ENCODE assay signal across 7 cellular contexts in genomic region chrX:131816551-131817136, GRCh38.
DNase-seq lines count a peak whose midpoint lies in the region; ATAC-seq, FAIRE-seq and TF ChIP-seq lines count a peak whose summit lies in the region.

No MANE protein-coding gene starts in this region.

- WGBS in upper lobe of left lung, 2 donors, result 21 to 67% methylated on average over 9 of the region's 9 CpGs

- FAIRE-seq in colon (lab: Jason Lieb, UNC), result peak; percentile 98

- H3K4me3 Mint-ChIP-seq in natural killer cell treated with Interleukin-12 subunit alpha and Interleukin-12 subunit beta and Interleukin-15 and Interleukin-18, amount 100 ng/mL, for 72 hours, result peak overlapping the region; percentile 78

- H3K27me3 ChIP-seq in upper lobe of left lung, result no peaks in the 10 kb centered on the region

- H3K9me3 ChIP-seq in upper lobe of left lung, result no peaks in the 10 kb centered on the region

- peak overlapping the region; percentile 68 to 90 for H3K27ac Mint-ChIP-seq in natural killer cell treated with Interleukin-12 subunit alpha and Interleukin-12 subunit beta and Interleukin-15 and Interleukin-18, amount 100 ng/mL, for 72 hours

- peaks cover 0 to 11% (median 3%) of the 10 kb centered on the region in 4 donors for H3K4me1 ChIP-seq in upper lobe of left lung

- no peak for TF ChIP-seq POLR2A in upper lobe of left lung (IDR thresholded peaks at IDR 0.05)

- peaks cover 29 to 39% of the 10 kb centered on the region in 2 donors for H3K4me1 Mint-ChIP-seq in natural killer cell treated with Interleukin-12 subunit alpha and Interleukin-12 subunit beta and Interleukin-15 and Interleukin-18, amount 100 ng/mL, for 72 hours (ENCODE audit: low read depth in 2 of 2)

- peak overlapping the region in 2 of 4 donors; percentile 61 to 76 for H3K27ac ChIP-seq in upper lobe of left lung

- no peaks in the 10 kb centered on the region for H3K36me3 Mint-ChIP-seq in natural killer cell treated with Interleukin-12 subunit alpha and Interleukin-12 subunit beta and Interleukin-15 and Interleukin-18, amount 100 ng/mL, for 72 hours

- no peaks in the 10 kb centered on the region for H3K9me3 Mint-ChIP-seq in natural killer cell treated with Interleukin-12 subunit alpha and Interleukin-12 subunit beta and Interleukin-15 and Interleukin-18, amount 100 ng/mL, for 72 hours

- ATAC-seq in GM18907 (IDR thresholded peaks at IDR 0.05; ENCODE audit: unreplicated experiment), result peak; percentile 53
- ATAC-seq in HG03342 (IDR thresholded peaks at IDR 0.05; ENCODE audit: unreplicated experiment), result peak; percentile 45
- ATAC-seq in natural killer cell treated with Interleukin-12 subunit alpha and Interleukin-12 subunit beta and Interleukin-15 and Interleukin-18, amount 100 ng/mL, for 72 hours, result peak; percentile 75 to 86
- peak; percentile 83 to 89 for ATAC-seq in upper lobe of left lung (ENCODE audit: low FRiP score in 2 of 2)
- ATAC-seq in GM19455 (IDR thresholded peaks at IDR 0.05; ENCODE audit: unreplicated experiment), result no peak

- no peaks in the 10 kb centered on the region for H3K27me3 Mint-ChIP-seq in natural killer cell treated with Interleukin-12 subunit alpha and Interleukin-12 subunit beta and Interleukin-15 and Interleukin-18, amount 100 ng/mL, for 72 hours

- no peaks in the 10 kb centered on the region for H3K36me3 ChIP-seq in upper lobe of left lung

- H3K4me3 ChIP-seq in upper lobe of left lung, result peak overlapping the region in 3 of 4 donors; percentile 6 to 33 (median 31)

- peak; percentile 53 for DNase-seq in activated CD4-positive, CD25-positive, alpha-beta regulatory T cell treated with anti-CD3 and anti-CD28 coated beads, Interleukin-2, amount 50 U/mL, for 72 hours
- DNase-seq in natural killer cell treated with Interleukin-12 subunit alpha and Interleukin-12 subunit beta and Interleukin-15 and Interleukin-18, amount 100 ng/mL, for 72 hours (ENCODE audit: low spot score), result peak; percentile 87
- peak in 1 of 2 donors; percentile 74 for DNase-seq in upper lobe of left lung

- peak in 1 of 4 donors; percentile 17 for TF ChIP-seq EP300 in upper lobe of left lung (IDR thresholded peaks at IDR 0.05)

- peak in 5 of 6 experiments; percentile 32 to 82 (median 49) for TF ChIP-seq CTCF in upper lobe of left lung (IDR thresholded peaks at IDR 0.05)
